8 cellular contexts compared by ENCODE assay signal in genomic region chr2:8515864-8516533, GRCh38.
DNase-seq lines count a peak whose midpoint lies in the region; ATAC-seq and TF ChIP-seq lines count a peak whose summit lies in the region.

No MANE protein-coding gene starts in this region.

- TF ChIP-seq POLR2A in GM18505 (IDR thresholded peaks at IDR 0.05; ENCODE audit: borderline replicate concordance, extremely low read depth, insufficient read depth, insufficient read length) = peak; percentile 31
- TF ChIP-seq POLR2A in NB4 (IDR thresholded peaks at IDR 0.05; ENCODE audit: extremely low read depth, insufficient read length) = no peak

- H3K4me3 ChIP-seq in NB4 (ENCODE audit: low read depth, low read length) = no peak overlapping the region

- H3K36me3 Mint-ChIP-seq in activated T-helper 2 cell treated with anti-CD3 and anti-CD28 coated beads, Interferon-gamma antibody, Interleukin-2, Interleukin-4, amounts not matched to agents 10 μg/mL and 5 μg/mL and 100 μg/mL, durations not matched to agents 14 hours and 24 hours and 36 hours (ENCODE audit: low read depth) = peaks cover 32% of the 10 kb centered on the region
- no peaks in the 10 kb centered on the region for H3K36me3 Mint-ChIP-seq in type B pancreatic cell

- peak; percentile 41 for ATAC-seq in GM18505 (IDR thresholded peaks at IDR 0.05; ENCODE audit: unreplicated experiment)
- peak; percentile 40 for ATAC-seq in GM21529 (IDR thresholded peaks at IDR 0.05; ENCODE audit: unreplicated experiment)

- peak; percentile 54 for DNase-seq in NB4 (ENCODE audit: low read depth)
- DNase-seq in activated T-helper 2 cell treated with anti-CD3 and anti-CD28 coated beads, Interferon-gamma antibody, Interleukin-2, Interleukin-4, amounts not matched to agents 10 μg/mL and 5 μg/mL and 100 μg/mL, durations not matched to agents 14 hours and 24 hours and 36 hours (ENCODE audit: low spot score) = no peak
- DNase-seq in cerebellar cortex (ENCODE audit: low spot score) = no peak
- no peak for DNase-seq in Ammon's horn (ENCODE audit: low spot score)
- no peak for DNase-seq in type B pancreatic cell (ENCODE audit: extremely low spot score, unreplicated experiment)
- DNase-seq in activated gamma-delta T cell treated with Interleukin-2 at 50 U/mL for 16 hours = no peak

- H3K9me3 Mint-ChIP-seq in activated T-helper 2 cell treated with anti-CD3 and anti-CD28 coated beads, Interferon-gamma antibody, Interleukin-2, Interleukin-4, amounts not matched to agents 10 μg/mL and 5 μg/mL and 100 μg/mL, durations not matched to agents 14 hours and 24 hours and 36 hours = peaks cover 36% of the 10 kb centered on the region
- H3K9me3 Mint-ChIP-seq in type B pancreatic cell = peaks cover 4% of the 10 kb centered on the region

- intact Hi-C loops in activated T-helper 2 cell treated with anti-CD3 and anti-CD28 coated beads, Interferon-gamma antibody, Interleukin-2, Interleukin-4, amounts not matched to agents 10 μg/mL and 5 μg/mL and 100 μg/mL, durations not matched to agents 14 hours and 24 hours and 36 hours (cut with micrococcal nuclease) = loop anchor here (1.0 to 10.0 kb wide), 19 partner anchors 27 to 1081 kb away; no protein-coding TSS in a partner anchor

- peak overlapping the region; percentile 10 for H3K4me3 Mint-ChIP-seq in activated T-helper 2 cell treated with anti-CD3 and anti-CD28 coated beads, Interferon-gamma antibody, Interleukin-2, Interleukin-4, amounts not matched to agents 10 μg/mL and 5 μg/mL and 100 μg/mL, durations not matched to agents 14 hours and 24 hours and 36 hours (ENCODE audit: low read depth)
- no peak overlapping the region for H3K4me3 Mint-ChIP-seq in type B pancreatic cell

- H3K27me3 Mint-ChIP-seq in activated T-helper 2 cell treated with anti-CD3 and anti-CD28 coated beads, Interferon-gamma antibody, Interleukin-2, Interleukin-4, amounts not matched to agents 10 μg/mL and 5 μg/mL and 100 μg/mL, durations not matched to agents 14 hours and 24 hours and 36 hours (ENCODE audit: low read depth) = no peaks in the 10 kb centered on the region
- no peaks in the 10 kb centered on the region for H3K27me3 Mint-ChIP-seq in type B pancreatic cell

- peak overlapping the region; percentile 97 for H3K27ac Mint-ChIP-seq in activated T-helper 2 cell treated with anti-CD3 and anti-CD28 coated beads, Interferon-gamma antibody, Interleukin-2, Interleukin-4, amounts not matched to agents 10 μg/mL and 5 μg/mL and 100 μg/mL, durations not matched to agents 14 hours and 24 hours and 36 hours
- H3K27ac Mint-ChIP-seq in type B pancreatic cell = no peak overlapping the region

- peaks cover 68% of the 10 kb centered on the region for H3K4me1 Mint-ChIP-seq in activated T-helper 2 cell treated with anti-CD3 and anti-CD28 coated beads, Interferon-gamma antibody, Interleukin-2, Interleukin-4, amounts not matched to agents 10 μg/mL and 5 μg/mL and 100 μg/mL, durations not matched to agents 14 hours and 24 hours and 36 hours (ENCODE audit: low read depth)
- H3K4me1 Mint-ChIP-seq in type B pancreatic cell (ENCODE audit: unreplicated experiment) = peaks cover 5% of the 10 kb centered on the region

- TF ChIP-seq CTCF in NB4 (IDR thresholded peaks at IDR 0.05; ENCODE audit: low read depth, low read length) = no peak
- TF ChIP-seq CTCF in type B pancreatic cell (conservative IDR thresholded peaks at IDR 0.05) = no peak
